Comparison of ENCODE assay signal across 14 cellular contexts in the genomic region with DNA sequence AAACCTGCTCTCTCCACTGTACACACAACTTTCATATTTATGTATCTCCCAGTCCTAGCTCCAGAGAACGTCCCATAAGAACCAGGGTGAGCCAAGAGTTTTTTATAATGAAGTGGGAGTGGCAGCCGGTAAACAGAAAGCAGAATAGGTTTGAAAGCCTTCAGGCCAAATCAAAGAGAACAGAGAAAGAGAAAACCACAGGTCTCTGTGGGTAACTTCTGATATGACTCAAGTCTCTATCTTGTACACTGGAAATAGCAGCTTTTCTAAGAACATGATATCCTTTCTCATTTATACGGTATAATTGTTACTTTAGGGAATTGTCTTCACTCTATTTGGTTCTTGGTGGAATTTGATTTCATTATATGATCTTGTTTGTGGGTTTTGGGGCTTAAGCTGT.
DNase-seq lines count a peak whose midpoint lies in the region; ATAC-seq and TF ChIP-seq lines count a peak whose summit lies in the region.
"Had no signal": no experiment of that assay in that cellular context is flagged by ENCODE, and none has a peak within 500 bp of the region (broad histone marks: within the 10 kb centered on the region; RNA-seq: fewer than 3 reads in every experiment).

No MANE protein-coding gene starts in this region.

- POLR2A ChIA-PET in SK-N-SH (lab: Yijun Ruan, JAX) = no interaction called here

- no peak for TF ChIP-seq RAD21 in SK-N-SH (IDR thresholded peaks at IDR 0.05; ENCODE audit: low read length)

- no peaks in the 10 kb centered on the region for H3K36me3 ChIP-seq in SK-N-SH (replicated peaks in 1 of 2; ENCODE audit: control insufficient read depth in 1 of 2, insufficient read depth in 2 of 2, low read length in 1 of 2)
- H3K36me3 ChIP-seq: upper lobe of left lung had no signal

- H3K4me1 ChIP-seq in SK-N-SH (ENCODE audit: control insufficient read depth in 1 of 2, insufficient read depth in 2 of 2, low read depth in 1 of 2, low read length in 1 of 2) = no peaks in the 10 kb centered on the region; a peak in 1 of 4 replicates
- H3K4me1 ChIP-seq: upper lobe of left lung had no signal

- DNase-seq in ELR (ENCODE audit: low read depth) (peak; percentile 41), LNCaP clone FGC (ENCODE audit: low read depth) (peak; percentile 6), SK-N-SH (no peak), superior temporal gyrus (ENCODE audit: extremely low spot score) (no peak), DMS 273 (lab: John Stamatoyannopoulos, UW; ENCODE audit: unreplicated experiment) (no peak), cerebellar cortex (ENCODE audit: low spot score) (no peak)
- DNase-seq: activated CD8-positive, alpha-beta memory T cell treated with anti-CD3 and anti-CD28 coated beads for 24 hours; cerebellar nuclear complex; head of caudate nucleus; Karpas-422; stimulated activated CD4-positive, alpha-beta T cell treated with anti-CD3 and anti-CD28 coated beads, Interleukin-1b, Interleukin-23, amount 100 ng/mL, for 48 hours; upper lobe of left lung had no signal

- TF ChIP-seq CTCF in LNCaP clone FGC (IDR thresholded peaks at IDR 0.05; ENCODE audit: control insufficient read depth, extremely low read depth, insufficient read depth) (no peak), SK-N-SH (IDR thresholded peaks at IDR 0.05) (no peak)

- H3K9ac ChIP-seq in SK-N-SH = no peak overlapping the region

- ATAC-seq in GM19351 (IDR thresholded peaks at IDR 0.05; ENCODE audit: unreplicated experiment) = peak; percentile 100
- peak; percentile 98 for ATAC-seq in HG02884 (IDR thresholded peaks at IDR 0.05; ENCODE audit: unreplicated experiment)

- no peak overlapping the region for H2AFZ ChIP-seq in SK-N-SH (ENCODE audit: low read depth)

- TF ChIP-seq EP300 in SK-N-SH (IDR thresholded peaks at IDR 0.05; ENCODE audit: borderline replicate concordance in 1 of 2, low read depth in 1 of 2, low read length in 1 of 2) = no peak

- no peak overlapping the region for H3K27ac ChIP-seq in SK-N-SH (ENCODE audit: low read depth in 2 of 2, low read length in 1 of 2)
- H3K27ac ChIP-seq: upper lobe of left lung had no signal

- H4K20me1 ChIP-seq in SK-N-SH (ENCODE audit: insufficient read depth) = no peaks in the 10 kb centered on the region

- H3F3A ChIP-seq in SK-N-SH (replicated peaks; ENCODE audit: insufficient read depth) = peaks cover 4% of the 10 kb centered on the region

- no peak overlapping the region for H3K4me3 ChIP-seq in LNCaP clone FGC (ENCODE audit: low read depth, low read length)
- H3K4me3 ChIP-seq in SK-N-SH (ENCODE audit: low read depth in 2 of 2, low read length in 1 of 2) = no peak overlapping the region
- H3K4me3 ChIP-seq: upper lobe of left lung had no signal

- no peaks in the 10 kb centered on the region for H3K27me3 ChIP-seq in SK-N-SH (ENCODE audit: insufficient read depth)
- H3K27me3 ChIP-seq: upper lobe of left lung had no signal

- H3K9me2 ChIP-seq in SK-N-SH = no peaks in the 10 kb centered on the region

- H3K79me2 ChIP-seq in SK-N-SH (ENCODE audit: insufficient read depth) = no peaks in the 10 kb centered on the region

- 57% methylated on average over 3 of the region's 3 CpGs for WGBS in SK-N-SH (ENCODE audit: low lambda C conversion rate)

- no peaks in the 10 kb centered on the region for H3K9me3 ChIP-seq in SK-N-SH
- H3K9me3 ChIP-seq: upper lobe of left lung had no signal

- CTCF ChIA-PET in SK-N-SH (lab: Yijun Ruan, JAX) = no interaction called here

- no peak overlapping the region for H3K4me2 ChIP-seq in SK-N-SH

TF ChIP-seq in SK-N-SH, 30 proteins besides CTCF, POLR2A, EP300 and RAD21:
- TF ChIP-seq RFX5 (IDR thresholded peaks at IDR 0.05; ENCODE audit: low read length) (no peak), FOXJ3 (CRISPR knock-in tag; IDR thresholded peaks at IDR 0.05) (no peak), MEF2A (IDR thresholded peaks at IDR 0.05; ENCODE audit: borderline replicate concordance, low read depth) (no peak), NRF1 (IDR thresholded peaks at IDR 0.05; ENCODE audit: low read depth, low read length) (no peak), RCOR1 (IDR thresholded peaks at IDR 0.05; ENCODE audit: low read length) (no peak), NFIC (IDR thresholded peaks at IDR 0.05; ENCODE audit: borderline replicate concordance) (no peak), TEAD4 (IDR thresholded peaks at IDR 0.05; ENCODE audit: borderline replicate concordance, insufficient read depth) (no peak), CHD2 (IDR thresholded peaks at IDR 0.05; ENCODE audit: low read length, partially characterized antibody) (no peak), GATA2 (CRISPR knock-in tag; IDR thresholded peaks at IDR 0.05) (no peak), MXI1 (IDR thresholded peaks at IDR 0.05; ENCODE audit: low read depth, low read length) (no peak), YY1 (IDR thresholded peaks at IDR 0.05; ENCODE audit: low read depth) (no peak), GABPA (IDR thresholded peaks at IDR 0.05; ENCODE audit: low read depth) (no peak), EZH2phosphoT487 (IDR thresholded peaks at IDR 0.05; ENCODE audit: borderline replicate concordance, low read depth) (no peak)
- TF ChIP-seq, protein P1, sequence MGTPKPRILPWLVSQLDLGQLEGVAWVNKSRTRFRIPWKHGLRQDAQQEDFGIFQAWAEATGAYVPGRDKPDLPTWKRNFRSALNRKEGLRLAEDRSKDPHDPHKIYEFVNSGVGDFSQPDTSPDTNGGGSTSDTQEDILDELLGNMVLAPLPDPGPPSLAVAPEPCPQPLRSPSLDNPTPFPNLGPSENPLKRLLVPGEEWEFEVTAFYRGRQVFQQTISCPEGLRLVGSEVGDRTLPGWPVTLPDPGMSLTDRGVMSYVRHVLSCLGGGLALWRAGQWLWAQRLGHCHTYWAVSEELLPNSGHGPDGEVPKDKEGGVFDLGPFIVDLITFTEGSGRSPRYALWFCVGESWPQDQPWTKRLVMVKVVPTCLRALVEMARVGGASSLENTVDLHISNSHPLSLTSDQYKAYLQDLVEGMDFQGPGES (IDR thresholded peaks at IDR 0.05; ENCODE audit: low read depth, low read length) = no peak
- TF ChIP-seq, protein P2, sequence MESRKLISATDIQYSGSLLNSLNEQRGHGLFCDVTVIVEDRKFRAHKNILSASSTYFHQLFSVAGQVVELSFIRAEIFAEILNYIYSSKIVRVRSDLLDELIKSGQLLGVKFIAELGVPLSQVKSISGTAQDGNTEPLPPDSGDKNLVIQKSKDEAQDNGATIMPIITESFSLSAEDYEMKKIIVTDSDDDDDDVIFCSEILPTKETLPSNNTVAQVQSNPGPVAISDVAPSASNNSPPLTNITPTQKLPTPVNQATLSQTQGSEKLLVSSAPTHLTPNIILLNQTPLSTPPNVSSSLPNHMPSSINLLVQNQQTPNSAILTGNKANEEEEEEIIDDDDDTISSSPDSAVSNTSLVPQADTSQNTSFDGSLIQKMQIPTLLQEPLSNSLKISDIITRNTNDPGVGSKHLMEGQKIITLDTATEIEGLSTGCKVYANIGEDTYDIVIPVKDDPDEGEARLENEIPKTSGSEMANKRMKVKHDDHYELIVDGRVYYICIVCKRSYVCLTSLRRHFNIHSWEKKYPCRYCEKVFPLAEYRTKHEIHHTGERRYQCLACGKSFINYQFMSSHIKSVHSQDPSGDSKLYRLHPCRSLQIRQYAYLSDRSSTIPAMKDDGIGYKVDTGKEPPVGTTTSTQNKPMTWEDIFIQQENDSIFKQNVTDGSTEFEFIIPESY (IDR thresholded peaks at IDR 0.05; ENCODE audit: borderline replicate concordance, low read depth) = no peak
- TF ChIP-seq, protein P3, sequence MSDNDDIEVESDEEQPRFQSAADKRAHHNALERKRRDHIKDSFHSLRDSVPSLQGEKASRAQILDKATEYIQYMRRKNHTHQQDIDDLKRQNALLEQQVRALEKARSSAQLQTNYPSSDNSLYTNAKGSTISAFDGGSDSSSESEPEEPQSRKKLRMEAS (IDR thresholded peaks at IDR 0.05; ENCODE audit: low read depth) = no peak
- TF ChIP-seq, protein P4, sequence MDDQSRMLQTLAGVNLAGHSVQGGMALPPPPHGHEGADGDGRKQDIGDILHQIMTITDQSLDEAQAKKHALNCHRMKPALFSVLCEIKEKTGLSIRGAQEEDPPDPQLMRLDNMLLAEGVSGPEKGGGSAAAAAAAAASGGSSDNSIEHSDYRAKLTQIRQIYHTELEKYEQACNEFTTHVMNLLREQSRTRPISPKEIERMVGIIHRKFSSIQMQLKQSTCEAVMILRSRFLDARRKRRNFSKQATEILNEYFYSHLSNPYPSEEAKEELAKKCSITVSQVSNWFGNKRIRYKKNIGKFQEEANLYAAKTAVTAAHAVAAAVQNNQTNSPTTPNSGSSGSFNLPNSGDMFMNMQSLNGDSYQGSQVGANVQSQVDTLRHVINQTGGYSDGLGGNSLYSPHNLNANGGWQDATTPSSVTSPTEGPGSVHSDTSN (IDR thresholded peaks at IDR 0.05) = no peak
- TF ChIP-seq, protein P5, sequence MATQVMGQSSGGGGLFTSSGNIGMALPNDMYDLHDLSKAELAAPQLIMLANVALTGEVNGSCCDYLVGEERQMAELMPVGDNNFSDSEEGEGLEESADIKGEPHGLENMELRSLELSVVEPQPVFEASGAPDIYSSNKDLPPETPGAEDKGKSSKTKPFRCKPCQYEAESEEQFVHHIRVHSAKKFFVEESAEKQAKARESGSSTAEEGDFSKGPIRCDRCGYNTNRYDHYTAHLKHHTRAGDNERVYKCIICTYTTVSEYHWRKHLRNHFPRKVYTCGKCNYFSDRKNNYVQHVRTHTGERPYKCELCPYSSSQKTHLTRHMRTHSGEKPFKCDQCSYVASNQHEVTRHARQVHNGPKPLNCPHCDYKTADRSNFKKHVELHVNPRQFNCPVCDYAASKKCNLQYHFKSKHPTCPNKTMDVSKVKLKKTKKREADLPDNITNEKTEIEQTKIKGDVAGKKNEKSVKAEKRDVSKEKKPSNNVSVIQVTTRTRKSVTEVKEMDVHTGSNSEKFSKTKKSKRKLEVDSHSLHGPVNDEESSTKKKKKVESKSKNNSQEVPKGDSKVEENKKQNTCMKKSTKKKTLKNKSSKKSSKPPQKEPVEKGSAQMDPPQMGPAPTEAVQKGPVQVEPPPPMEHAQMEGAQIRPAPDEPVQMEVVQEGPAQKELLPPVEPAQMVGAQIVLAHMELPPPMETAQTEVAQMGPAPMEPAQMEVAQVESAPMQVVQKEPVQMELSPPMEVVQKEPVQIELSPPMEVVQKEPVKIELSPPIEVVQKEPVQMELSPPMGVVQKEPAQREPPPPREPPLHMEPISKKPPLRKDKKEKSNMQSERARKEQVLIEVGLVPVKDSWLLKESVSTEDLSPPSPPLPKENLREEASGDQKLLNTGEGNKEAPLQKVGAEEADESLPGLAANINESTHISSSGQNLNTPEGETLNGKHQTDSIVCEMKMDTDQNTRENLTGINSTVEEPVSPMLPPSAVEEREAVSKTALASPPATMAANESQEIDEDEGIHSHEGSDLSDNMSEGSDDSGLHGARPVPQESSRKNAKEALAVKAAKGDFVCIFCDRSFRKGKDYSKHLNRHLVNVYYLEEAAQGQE (IDR thresholded peaks at IDR 0.05; ENCODE audit: low read depth, low read length) = no peak

Comparison
In these comparisons a context has a peak if more than half of its experiments do, and no peak if none do; other contexts are left out.
1. DNase-seq: peak in ELR (single experiment) and LNCaP clone FGC (single experiment); none in SK-N-SH (single experiment), superior temporal gyrus (single experiment), DMS 273 (single experiment) and cerebellar cortex (single experiment).